ENCODE assay signal across 20 cellular contexts in the genomic region with DNA sequence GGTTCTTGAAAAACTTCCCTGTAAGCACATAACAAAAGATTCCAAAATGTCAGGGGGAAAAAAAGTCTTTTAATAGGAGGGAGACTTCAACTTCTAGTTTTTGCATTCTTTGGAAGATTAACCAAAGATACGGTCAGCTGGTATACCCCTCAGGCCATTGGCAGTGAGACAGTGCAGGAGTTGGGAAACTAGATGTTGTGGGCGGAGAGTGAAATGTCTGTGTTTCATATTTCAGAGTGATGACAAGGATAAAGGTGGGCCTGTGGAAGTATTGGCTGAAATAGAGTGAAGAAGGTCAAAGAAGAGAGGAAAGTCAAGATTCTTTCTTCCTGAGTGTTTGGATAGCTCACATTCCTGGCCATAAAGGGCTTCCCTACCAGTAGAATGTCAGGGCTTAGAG. TPM values are rescaled to one million over a fixed set of nuclear protein-coding genes. Genes with fewer than 3 reads are reported as not detected.
"Had no signal": no experiment of that assay in that cellular context is flagged by ENCODE, and none has a peak within 500 bp of the region (broad histone marks: within the 10 kb centered on the region; RNA-seq: fewer than 3 reads in every experiment).

No MANE protein-coding gene starts in this region.

- H3K9me3 ChIP-seq: left lung, SK-N-SH, testis had no signal

- ATAC-seq: activated CD8-positive, alpha-beta T cell treated with anti-CD3 and anti-CD28 coated beads, Interleukin-2, amount 10 ng/mL, durations not matched to agents 7 days and 5 days; activated naive CD8-positive, alpha-beta T cell treated with anti-CD3 and anti-CD28 coated beads, Interleukin-2, amount 50 U/mL, for 24 hours; left lung; WTC11 had no signal

- H3K36me3 ChIP-seq: left lung had no signal

- H3K27me3 ChIP-seq: testis had no signal

- H3K4me3 ChIP-seq: left lung, testis had no signal

- DNase-seq: activated CD4-positive, alpha-beta T cell treated with anti-CD3 and anti-CD28 coated beads for 48 hours; activated CD8-positive, alpha-beta T cell treated with anti-CD3 and anti-CD28 coated beads, Interleukin-2, amount 10 ng/mL, durations not matched to agents 7 days and 5 days; activated naive CD8-positive, alpha-beta T cell treated with anti-CD3 and anti-CD28 coated beads, Interleukin-2, amount 50 U/mL, for 24 hours; caudate nucleus; cortex of kidney; effector memory CD4-positive, alpha-beta T cell; head of caudate nucleus; left lung; mesenchymal stem cell; nephron progenitor cell; SK-N-SH; stimulated activated CD4-positive, alpha-beta T cell treated with anti-CD3 and anti-CD28 coated beads, Interleukin-4, amount 100 ng/mL, for 1 hour; stimulated activated CD8-positive, alpha-beta memory T cell treated with anti-CD3 and anti-CD28 coated beads, Interleukin-4, amount 100 ng/mL, for 48 hours; T-helper 1 cell; testis had no signal

- H3K4me1 ChIP-seq: left lung, testis had no signal

- H3K9me2 ChIP-seq: SK-N-SH had no signal

- H3K4me2 ChIP-seq: SK-N-SH had no signal

- H3K27ac ChIP-seq: left lung, testis had no signal

RNA-seq across cellular contexts. Expression of a gene that starts 40.8 kb away (rescaled TPM):
- total RNA-seq: activated CD8-positive, alpha-beta T cell treated with anti-CD3 and anti-CD28 coated beads, Interleukin-2, amount 10 ng/mL, durations not matched to agents 7 days and 5 days; omental fat pad; pulmonary artery endothelial cell had no signal
- polyA plus RNA-seq: keratinocyte, SK-N-SH had no signal

RNA-seq across cellular contexts. Expression of a gene that starts 56.3 kb away (rescaled TPM):
- total RNA-seq: activated CD8-positive, alpha-beta T cell treated with anti-CD3 and anti-CD28 coated beads, Interleukin-2, amount 10 ng/mL, durations not matched to agents 7 days and 5 days; epithelial cell of proximal tubule; left lung; omental fat pad; pulmonary artery endothelial cell had no signal
- polyA plus RNA-seq: keratinocyte, SK-N-SH had no signal
